ENCODE assay signal across 8 cellular contexts in the genomic region with DNA sequence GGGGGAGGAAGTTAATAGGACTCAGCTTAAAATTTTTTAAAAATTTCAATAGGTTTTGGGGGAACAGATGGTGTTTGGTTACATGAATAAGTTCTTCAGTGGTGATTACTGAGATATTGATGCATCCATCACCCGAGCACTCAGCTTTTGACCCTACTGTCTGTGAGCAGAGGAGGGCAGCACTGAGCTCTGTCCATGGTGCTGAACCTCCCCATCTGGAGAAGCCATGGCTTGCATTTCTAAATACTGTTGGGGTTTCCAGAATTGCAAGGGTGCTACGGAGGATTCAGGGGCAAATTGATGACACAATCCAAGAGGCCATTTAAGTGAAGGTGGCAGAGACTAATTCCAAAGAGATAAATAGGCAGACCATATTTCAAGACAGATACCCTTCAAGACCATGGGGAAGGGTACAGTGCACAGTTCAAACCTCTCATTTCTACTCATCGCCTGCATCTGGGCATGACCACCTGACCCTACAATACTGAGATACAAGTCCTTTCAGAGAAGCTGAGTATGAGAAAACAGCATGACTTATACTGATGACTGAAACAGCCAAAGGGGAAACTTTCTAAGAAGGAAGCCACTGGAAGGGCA. TPM values are rescaled to one million over a fixed set of nuclear protein-coding genes. Genes with fewer than 3 reads are reported as not detected.
DNase-seq lines count a peak whose midpoint lies in the region; ATAC-seq and TF ChIP-seq lines count a peak whose summit lies in the region.

No MANE protein-coding gene starts in this region.

- H3K4me1 Mint-ChIP-seq in activated T-cell treated with anti-CD3 and anti-CD28 coated beads, Interleukin-2, amount 50 U/mL, for 72 hours (ENCODE audit: low read depth) = no peaks in the 10 kb centered on the region

- no peak overlapping the region for H3K27ac Mint-ChIP-seq in activated T-cell treated with anti-CD3 and anti-CD28 coated beads, Interleukin-2, amount 50 U/mL, for 72 hours

- H3K4me1 ChIP-seq in PC-3 (ENCODE audit: insufficient read depth, low read length) (no peaks in the 10 kb centered on the region), uterus (no peaks in the 10 kb centered on the region)

- DNase-seq in ACHN (peak; percentile 74), GM19238 (ENCODE audit: insufficient read length, low spot score) (peak; percentile 62), PC-3 (peak; percentile 61), foreskin melanocyte (peak; percentile 49), posterior vena cava (ENCODE audit: low spot score) (peak; percentile 84), uterus (peak; percentile 29 to 47)
- peak; percentile 68 for DNase-seq in activated T-cell treated with anti-CD3 and anti-CD28 coated beads, Interleukin-2, amount 50 U/mL, for 72 hours

- BruUV-seq in PC-3 (replicated peaks; lab: Mats Ljungman, UMichigan) = no TSS peak

- H3K4me3 Mint-ChIP-seq in activated T-cell treated with anti-CD3 and anti-CD28 coated beads, Interleukin-2, amount 50 U/mL, for 72 hours = no peak overlapping the region

- TF ChIP-seq POLR2A in uterus (IDR thresholded peaks at IDR 0.05) = no peak

- CTCF ChIA-PET in PC-3 (lab: Charles Lee) = interaction anchor here (0.6 kb wide), 1 partner anchor 392 kb away, joined by 6 read pairs; no protein-coding TSS in a partner anchor

- H3K9me3 ChIP-seq in PC-3 (ENCODE audit: low read length) (no peaks in the 10 kb centered on the region), uterus (no peaks in the 10 kb centered on the region)

- no peak overlapping the region for H2AFZ ChIP-seq in PC-3 (ENCODE audit: low read length)

- H3K9me3 Mint-ChIP-seq in activated T-cell treated with anti-CD3 and anti-CD28 coated beads, Interleukin-2, amount 50 U/mL, for 72 hours = peaks cover 0 to 3% of the 10 kb centered on the region in 2 donors

- peaks cover 38% of the 10 kb centered on the region for H3K27me3 Mint-ChIP-seq in activated T-cell treated with anti-CD3 and anti-CD28 coated beads, Interleukin-2, amount 50 U/mL, for 72 hours (ENCODE audit: low read depth)

- H3F3A ChIP-seq in PC-3 (ENCODE audit: low read length, unreplicated experiment) = no peaks in the 10 kb centered on the region

- intact Hi-C loops in PC-3 (cut with micrococcal nuclease) (no loop called here), posterior vena cava (cut with DNase I) (loop anchor here in 1 of 2 donors (5.0 kb wide), 1 partner anchor 1299 kb away; no protein-coding TSS in a partner anchor), uterus (cut with DNase I; ENCODE audit: low total_unique reads) (no loop called here)

- no peak overlapping the region for H3K4me2 ChIP-seq in PC-3 (ENCODE audit: low read length)

- H3K9me2 ChIP-seq in PC-3 (replicated peaks; ENCODE audit: low read length) = no peaks in the 10 kb centered on the region

- H3K36me3 Mint-ChIP-seq in activated T-cell treated with anti-CD3 and anti-CD28 coated beads, Interleukin-2, amount 50 U/mL, for 72 hours (ENCODE audit: insufficient read depth in 2 of 2) = no peaks in the 10 kb centered on the region

- in situ Hi-C loops in ACHN (cut with HindIII; ENCODE audit: low pct_ligation_motif_present, low pct_unique_long_range_greater_than_20kb, low sequenced_read_pairs) = no loop called here

- H3K36me3 ChIP-seq in PC-3 (ENCODE audit: low read depth, low read length) = no peaks in the 10 kb centered on the region
- no peaks in the 10 kb centered on the region for H3K36me3 ChIP-seq in uterus

- H3K9ac ChIP-seq in PC-3 (ENCODE audit: low read length) = no peak overlapping the region

- POLR2A ChIA-PET in PC-3 (lab: Charles Lee; ENCODE audit: unreplicated experiment) = no interaction called here

- no peak overlapping the region for H3K27ac ChIP-seq in PC-3 (ENCODE audit: low read length)
- no peak overlapping the region for H3K27ac ChIP-seq in uterus

- no peaks in the 10 kb centered on the region for H3K79me2 ChIP-seq in PC-3 (ENCODE audit: low read length)

- H4K20me1 ChIP-seq in PC-3 (ENCODE audit: low read length) = no peaks in the 10 kb centered on the region

- ATAC-seq in PC-3 (peak; percentile 68), GM19035 (IDR thresholded peaks at IDR 0.05; ENCODE audit: unreplicated experiment) (no peak)
- ATAC-seq in activated T-cell treated with anti-CD3 and anti-CD28 coated beads, Interleukin-2, amount 50 U/mL, for 72 hours (replicated peaks in 1 of 2) = peak in 1 of 2 donors; percentile 60

- TF ChIP-seq CTCF in PC-3 (conservative IDR thresholded peaks at IDR 0.05; ENCODE audit: low read depth, low read length) (no peak), uterus (IDR thresholded peaks at IDR 0.05) (peak in 2 of 4 experiments; percentile 8 to 29)

- H3K4me3 ChIP-seq in PC-3 (ENCODE audit: low read length) = no peak overlapping the region
- H3K4me3 ChIP-seq in uterus = no peak overlapping the region

- H3K27me3 ChIP-seq in PC-3 (ENCODE audit: low read length) (peaks cover 23% of the 10 kb centered on the region; the same call in 1 of the 2 replicates), uterus (no peaks in the 10 kb centered on the region)

RNA-seq across cellular contexts. Expression of a gene that starts 17.2 kb away (rescaled TPM):
- not detected in 2 replicates for total RNA-seq in PC-3 (2014; rRNA removed)
- total RNA-seq in activated T-cell treated with anti-CD3 and anti-CD28 coated beads, Interleukin-2, amount 50 U/mL, for 72 hours = under 1 TPM in 1 of 2 donors, not detected in 1; 0.02 TPM
- not detected for total RNA-seq in posterior vena cava
- total RNA-seq in uterus = 1 to 10 TPM in 1 of 4 donors, not detected in 3; 1.1 TPM
